Comparison of ENCODE assay signal across 9 cellular contexts in the genomic region with DNA sequence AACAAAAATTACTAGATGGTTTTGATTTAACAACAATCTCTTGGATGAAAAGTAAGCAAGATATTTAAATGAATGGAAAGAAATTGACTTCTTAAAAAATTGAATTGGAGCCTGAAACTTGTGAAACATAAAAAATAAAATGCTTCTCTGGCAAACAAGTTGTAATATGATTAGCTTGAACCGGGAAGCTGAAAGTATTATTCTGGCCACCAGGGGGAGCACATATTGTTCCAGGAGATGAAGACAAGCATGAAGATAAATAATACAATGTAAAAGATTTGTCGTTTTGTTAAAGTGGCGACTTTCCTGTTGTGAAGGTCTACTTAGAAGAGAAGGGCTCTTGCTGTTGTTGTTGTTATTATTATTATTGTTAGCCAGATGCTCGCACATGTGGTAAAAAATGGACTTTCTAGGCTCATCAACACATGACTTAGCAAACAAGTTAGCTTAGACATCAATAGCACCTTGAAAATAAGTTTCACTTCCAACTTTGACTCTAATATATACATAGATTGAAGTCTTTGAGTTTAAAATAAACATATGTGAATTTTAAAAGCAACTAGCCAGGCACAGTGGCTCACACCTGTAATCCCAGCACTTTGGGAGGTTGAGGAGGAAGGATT.
DNase-seq lines count a peak whose midpoint lies in the region; ATAC-seq lines count a peak whose summit lies in the region.
"Had no signal": no experiment of that assay in that cellular context is flagged by ENCODE, and none has a peak within 500 bp of the region (broad histone marks: within the 10 kb centered on the region; RNA-seq: fewer than 3 reads in every experiment).

No MANE protein-coding gene starts in this region.

- H3K27ac Mint-ChIP-seq in activated naive CD8-positive, alpha-beta T cell treated with anti-CD3 and anti-CD28 coated beads, Interleukin-2, amount 50 U/mL, for 24 hours, result no peak overlapping the region
- H3K27ac Mint-ChIP-seq: activated naive CD4-positive, alpha-beta T cell treated with anti-CD3 and anti-CD28 coated beads, Interleukin-2, amount 50 U/mL, for 24 hours had no signal

- peaks cover 36% of the 10 kb centered on the region for H3K27me3 Mint-ChIP-seq in activated naive CD8-positive, alpha-beta T cell treated with anti-CD3 and anti-CD28 coated beads, Interleukin-2, amount 50 U/mL, for 24 hours

- no peaks in the 10 kb centered on the region for H3K4me1 Mint-ChIP-seq in activated naive CD8-positive, alpha-beta T cell treated with anti-CD3 and anti-CD28 coated beads, Interleukin-2, amount 50 U/mL, for 24 hours
- H3K4me1 Mint-ChIP-seq: activated naive CD4-positive, alpha-beta T cell treated with anti-CD3 and anti-CD28 coated beads, Interleukin-2, amount 50 U/mL, for 24 hours had no signal

- H3K4me3 Mint-ChIP-seq in activated naive CD8-positive, alpha-beta T cell treated with anti-CD3 and anti-CD28 coated beads, Interleukin-2, amount 50 U/mL, for 24 hours, result no peak overlapping the region
- H3K4me3 Mint-ChIP-seq: activated naive CD4-positive, alpha-beta T cell treated with anti-CD3 and anti-CD28 coated beads, Interleukin-2, amount 50 U/mL, for 24 hours had no signal

- ATAC-seq in HG02798 (IDR thresholded peaks at IDR 0.05; ENCODE audit: poor library complexity, unreplicated experiment), result peak; percentile 68
- no peak for ATAC-seq in activated naive CD8-positive, alpha-beta T cell treated with anti-CD3 and anti-CD28 coated beads, Interleukin-2, amount 50 U/mL, for 24 hours
- ATAC-seq in activated CD4-positive, CD25-positive, alpha-beta regulatory T cell treated with anti-CD3 and anti-CD28 coated beads, Interleukin-2, amount 50 U/mL, for 24 hours, result no peak

- DNase-seq in NCI-H510A treated with DMSO at 0.1 percent for 48 hours (lab: John Stamatoyannopoulos, UW), result peak; percentile 67
- no peak for DNase-seq in NCI-H510A (lab: John Stamatoyannopoulos, UW)
- DNase-seq in NCI-H446 treated with DMSO at 0.1 percent for 48 hours (lab: John Stamatoyannopoulos, UW), result peak; percentile 2
- DNase-seq in activated naive CD8-positive, alpha-beta T cell treated with anti-CD3 and anti-CD28 coated beads, Interleukin-2, amount 50 U/mL, for 24 hours, result peak; percentile 49
- peak; percentile 70 for DNase-seq in iris pigment epithelial cell (ENCODE audit: low read depth)
- DNase-seq in stimulated activated CD4-positive, alpha-beta T cell treated with anti-CD3 and anti-CD28 coated beads, TNF-alpha, amount 100 ng/mL, for 4 hours (ENCODE audit: low read depth in 3 of 3), result peak in 2 of 3 experiments; percentile 6 to 7

- no peaks in the 10 kb centered on the region for H3K36me3 Mint-ChIP-seq in activated naive CD8-positive, alpha-beta T cell treated with anti-CD3 and anti-CD28 coated beads, Interleukin-2, amount 50 U/mL, for 24 hours (ENCODE audit: low read depth)
- H3K36me3 Mint-ChIP-seq: activated naive CD4-positive, alpha-beta T cell treated with anti-CD3 and anti-CD28 coated beads, Interleukin-2, amount 50 U/mL, for 24 hours had no signal

- H3K9me3 Mint-ChIP-seq in activated naive CD8-positive, alpha-beta T cell treated with anti-CD3 and anti-CD28 coated beads, Interleukin-2, amount 50 U/mL, for 24 hours, result no peaks in the 10 kb centered on the region
- H3K9me3 Mint-ChIP-seq: activated naive CD4-positive, alpha-beta T cell treated with anti-CD3 and anti-CD28 coated beads, Interleukin-2, amount 50 U/mL, for 24 hours had no signal
